13 cellular contexts compared by ENCODE assay signal in genomic region chr5:76724871-76725270, GRCh38. TPM values are rescaled to one million over a fixed set of nuclear protein-coding genes. Genes with fewer than 3 reads are reported as not detected.
DNase-seq lines count a peak whose midpoint lies in the region; ATAC-seq and TF ChIP-seq lines count a peak whose summit lies in the region.
"Had no signal": no experiment of that assay in that cellular context is flagged by ENCODE, and none has a peak within 500 bp of the region (broad histone marks: within the 10 kb centered on the region; RNA-seq: fewer than 3 reads in every experiment).

No MANE protein-coding gene starts in this region.

- peaks cover 13% of the 10 kb centered on the region; the same call in 1 of the 2 replicates for H3K36me3 ChIP-seq in ACC112 (ENCODE audit: insufficient read depth, low read length)

- H3K27me3 Mint-ChIP-seq in chondrocyte (ENCODE audit: low read depth): no peaks in the 10 kb centered on the region
- H3K27me3 Mint-ChIP-seq in activated T-helper 17 cell treated with anti-CD3 and anti-CD28 coated beads, Interleukin-2, amount 50 U/mL, for 72 hours: no peaks in the 10 kb centered on the region

- peak overlapping the region; percentile 90 for H3K27ac Mint-ChIP-seq in chondrocyte (ENCODE audit: unreplicated experiment)
- no peak overlapping the region for H3K27ac Mint-ChIP-seq in activated T-helper 17 cell treated with anti-CD3 and anti-CD28 coated beads, Interleukin-2, amount 50 U/mL, for 72 hours
- H3K27ac Mint-ChIP-seq: activated T-helper 1 cell treated with anti-CD3 and anti-CD28 coated beads, Interleukin-12 subunit alpha, Interleukin-12 subunit beta, Interleukin-2, Interleukin-4 antibody, amounts not matched to agents 30 ng/mL and 10 ng/mL and 1 ng/mL, durations not matched to agents 14 hours and 24 hours and 36 hours had no signal

- H3K9me3 Mint-ChIP-seq in chondrocyte (ENCODE audit: low read depth): peaks cover 13% of the 10 kb centered on the region
- H3K9me3 Mint-ChIP-seq in activated T-helper 17 cell treated with anti-CD3 and anti-CD28 coated beads, Interleukin-2, amount 50 U/mL, for 72 hours: peaks cover 9% of the 10 kb centered on the region

- no peak overlapping the region for H2AFZ ChIP-seq in ACC112 (ENCODE audit: low read length, unreplicated experiment)

- no peaks in the 10 kb centered on the region for H3K27me3 ChIP-seq in ACC112 (ENCODE audit: insufficient read depth, low read length)

- peak overlapping the region; percentile 51 for H3K27ac ChIP-seq in ACC112 (ENCODE audit: low read depth, low read length)
- H3K27ac ChIP-seq: HL-60 had no signal

- ATAC-seq in Right ventricle myocardium inferior: no peak
- ATAC-seq in activated T-helper 17 cell treated with anti-CD3 and anti-CD28 coated beads, Interleukin-2, amount 50 U/mL, for 72 hours (replicated peaks): no peak
- ATAC-seq: activated CD4-positive, CD25-positive, alpha-beta regulatory T cell treated with anti-CD3 and anti-CD28 coated beads, Interleukin-2, amount 50 U/mL, for 24 hours had no signal

- TF ChIP-seq CTCF in chondrocyte (IDR thresholded peaks at IDR 0.05): no peak

- DNase-seq in LHCN-M2 (ENCODE audit: low read depth): peak; percentile 64
- no peak for DNase-seq in chondrocyte (ENCODE audit: low spot score)
- DNase-seq in kidney tubule cell (ENCODE audit: low spot score): peak; percentile 74
- no peak for DNase-seq in amniotic stem cell (lab: John Stamatoyannopoulos, UW)
- DNase-seq in Right ventricle myocardium inferior (ENCODE audit: missing footprints): no peak
- no peak for DNase-seq in cerebellar cortex (ENCODE audit: low spot score)
- DNase-seq: caudate nucleus, SHP77 had no signal

- intact Hi-C loops in Right ventricle myocardium inferior (cut with DNase I): no loop called here

- H3K36me3 Mint-ChIP-seq in chondrocyte (ENCODE audit: low read depth): peaks cover 12% of the 10 kb centered on the region
- no peaks in the 10 kb centered on the region for H3K36me3 Mint-ChIP-seq in activated T-helper 17 cell treated with anti-CD3 and anti-CD28 coated beads, Interleukin-2, amount 50 U/mL, for 72 hours (ENCODE audit: low read depth)

- H3K4me3 ChIP-seq in ACC112 (ENCODE audit: low read depth, low read length): peak overlapping the region; percentile 15; the same call in 1 of the 2 replicates

- peaks cover 49% of the 10 kb centered on the region for H3K4me1 Mint-ChIP-seq in chondrocyte (ENCODE audit: low read depth)
- no peaks in the 10 kb centered on the region for H3K4me1 Mint-ChIP-seq in activated T-helper 17 cell treated with anti-CD3 and anti-CD28 coated beads, Interleukin-2, amount 50 U/mL, for 72 hours

- H3K4me1 ChIP-seq in ACC112 (ENCODE audit: control insufficient read depth, insufficient read depth, low read length, unreplicated experiment): peaks cover 9% of the 10 kb centered on the region

- H3K4me3 Mint-ChIP-seq in chondrocyte (ENCODE audit: unreplicated experiment): peak overlapping the region; percentile 10
- H3K4me3 Mint-ChIP-seq in activated T-helper 17 cell treated with anti-CD3 and anti-CD28 coated beads, Interleukin-2, amount 50 U/mL, for 72 hours: no peak overlapping the region
- H3K4me3 Mint-ChIP-seq: activated T-helper 1 cell treated with anti-CD3 and anti-CD28 coated beads, Interleukin-12 subunit alpha, Interleukin-12 subunit beta, Interleukin-2, Interleukin-4 antibody, amounts not matched to agents 30 ng/mL and 10 ng/mL and 1 ng/mL, durations not matched to agents 14 hours and 24 hours and 36 hours had no signal

- H3K79me2 ChIP-seq in ACC112 (ENCODE audit: control insufficient read depth, insufficient read depth, low read length, unreplicated experiment): peaks cover 24% of the 10 kb centered on the region

RNA-seq across cellular contexts. Expression of gene F2R, which starts 8.9 kb away (rescaled TPM):
- total RNA-seq in LHCN-M2 (2014; rRNA removed) (22.4 and 22.5 TPM in 2 replicates), chondrocyte (126 to 176 TPM (median 128 TPM) in 3 replicates), Right ventricle myocardium inferior (5.7 TPM)
- polyA plus RNA-seq in LHCN-M2 (2012): 15.5 TPM
- 10 to 100 TPM in 1 of 2 donors, 1 to 10 TPM in 1; 9.4 to 33.4 TPM for total RNA-seq in activated T-helper 17 cell treated with anti-CD3 and anti-CD28 coated beads, Interleukin-2, amount 50 U/mL, for 72 hours

Comparison
In these comparisons a context has a peak if more than half of its experiments do, and no peak if none do; other contexts are left out.
1. DNase-seq: peak in LHCN-M2 (single experiment) and kidney tubule cell (single experiment); none in chondrocyte (single experiment), amniotic stem cell (single experiment), Right ventricle myocardium inferior (single experiment) and cerebellar cortex (single experiment).